22 cellular contexts compared by ENCODE assay signal in the genomic region with DNA sequence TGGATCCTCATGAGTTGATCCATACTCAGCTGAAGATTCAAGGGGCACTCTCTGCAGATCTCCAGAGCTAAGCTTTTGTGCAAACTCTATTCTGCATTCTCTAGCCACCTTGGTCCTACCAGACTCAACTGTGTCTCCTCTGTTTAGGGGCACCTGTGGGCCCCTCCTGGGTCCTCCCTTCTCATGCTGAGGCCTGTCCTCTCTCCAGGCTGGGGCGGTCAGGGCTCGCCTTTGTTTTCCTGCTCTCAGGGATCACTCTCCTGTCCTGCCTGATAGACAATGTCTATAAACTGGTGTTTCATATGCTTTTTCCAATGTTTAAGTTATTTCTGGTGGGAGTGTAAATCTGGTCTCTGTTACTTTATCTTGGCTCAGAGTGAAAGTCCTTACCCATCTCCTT. TPM values are rescaled to one million over a fixed set of nuclear protein-coding genes. Genes with fewer than 3 reads are reported as not detected.
"Had no signal": no experiment of that assay in that cellular context is flagged by ENCODE, and none has a peak within 500 bp of the region (broad histone marks: within the 10 kb centered on the region; RNA-seq: fewer than 3 reads in every experiment).

No MANE protein-coding gene starts in this region.

- DNase-seq: IMR-90, Karpas-422, KG1, MG63, NCI-H1092, NCI-H1436, NCI-H187, NCI-H2029, NCI-H2081 treated with DMSO at 0.1 percent for 48 hours, NCI-H2171, NCI-H226, NCI-H446, NCI-H510A, NCI-H524 treated with DMSO at 0.1 percent for 48 hours, NCI-H69, NCI-H774, RPMI8226, SHP77, SK-N-SH had no signal

- FAIRE-seq: HepG2, RCC 7860 had no signal

- H3K36me3 ChIP-seq: MG63 had no signal

- H3K27me3 ChIP-seq: MG63 had no signal

- ATAC-seq: HepG2 had no signal

- H3K4me3 ChIP-seq: MG63 had no signal

RNA-seq across cellular contexts. Expression of gene KIF26A, which starts 11.6 kb away (rescaled TPM):
- total RNA-seq: HepG2, IMR-90 had no signal
- polyA plus RNA-seq: HepG2, IMR-90 had no signal

RNA-seq across cellular contexts. Expression of gene ASPG, which starts 41.3 kb away (rescaled TPM):
- total RNA-seq: HepG2, HT1080, IMR-90 had no signal
- polyA plus RNA-seq: HepG2, IMR-90, SK-N-SH had no signal
